In the genomic region with DNA sequence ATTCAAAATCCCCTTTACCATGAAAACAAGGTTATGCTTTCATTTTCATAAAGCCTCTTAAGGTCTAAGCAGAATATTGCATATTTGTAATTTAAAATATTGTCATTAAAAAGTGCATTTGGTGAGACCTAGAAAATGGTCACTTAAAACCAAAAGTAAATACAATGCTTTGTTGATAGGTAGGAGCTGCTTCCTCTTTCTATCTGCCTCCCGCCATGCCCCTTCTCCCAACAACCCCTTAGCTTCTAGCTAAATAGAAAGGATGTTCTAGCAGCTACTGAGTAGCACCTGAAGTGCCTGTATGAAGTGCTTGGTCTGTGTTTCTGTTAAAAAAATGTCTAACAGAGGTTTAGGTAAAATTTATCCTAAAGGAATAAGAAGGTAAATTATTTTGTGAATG, we compare ENCODE assay signal across 7 cellular contexts.
A peak's percentile ranks its signal among the peaks of the same experiment; 100 is the strongest.
DNase-seq lines count a peak whose midpoint lies in the region; ATAC-seq lines count a peak whose summit lies in the region.
"Not testable (repeated sequence)": the region's sequence is repeated elsewhere in the genome, so short reads cannot be mapped to it uniquely, and the experiment has no call there.

No MANE protein-coding gene starts in this region.

- ATAC-seq in GM18873 (IDR thresholded peaks at IDR 0.05; ENCODE audit: low FRiP score, unreplicated experiment), result peak; percentile 55
- peak; percentile 85 for ATAC-seq in GM19452 (IDR thresholded peaks at IDR 0.05; ENCODE audit: unreplicated experiment)
- ATAC-seq in GM21576 (IDR thresholded peaks at IDR 0.05; ENCODE audit: unreplicated experiment), result peak; percentile 88
- peak; percentile 82 for ATAC-seq in HG02798 (IDR thresholded peaks at IDR 0.05; ENCODE audit: poor library complexity, unreplicated experiment)
- peak; percentile 78 for ATAC-seq in HG03095 (IDR thresholded peaks at IDR 0.05; ENCODE audit: unreplicated experiment)
- ATAC-seq in HG03442 (IDR thresholded peaks at IDR 0.05; ENCODE audit: unreplicated experiment), result peak; percentile 75
- ATAC-seq in T-helper 17 cell, result peak; percentile 21

- DNase-seq in T-helper 17 cell, result not testable (repeated sequence)

- not testable (repeated sequence) for H3K9me3 ChIP-seq in T-helper 17 cell (ENCODE audit: control insufficient read depth, low read length, poor library complexity, severe bottlenecking)

- not testable (repeated sequence) for H3K27ac Mint-ChIP-seq in T-helper 17 cell

- H3K27me3 Mint-ChIP-seq in T-helper 17 cell, result not testable (repeated sequence)

- H3K36me3 Mint-ChIP-seq in T-helper 17 cell (ENCODE audit: low read depth), result not testable (repeated sequence)

- H3K4me1 Mint-ChIP-seq in T-helper 17 cell, result not testable (repeated sequence)

- not testable (repeated sequence) for H3K4me3 Mint-ChIP-seq in T-helper 17 cell

Comparison
In these comparisons a context has a peak if more than half of its experiments do, and no peak if none do; other contexts are left out.
1. ATAC-seq: peak in every context shown above with its lines; median percentile 88 in GM21576; 85 in GM19452; 82 in HG02798; 78 in HG03095; 75 in HG03442; 55 in GM18873; 21 in T-helper 17 cell.